33 cellular contexts compared by ENCODE assay signal in the genomic region with DNA sequence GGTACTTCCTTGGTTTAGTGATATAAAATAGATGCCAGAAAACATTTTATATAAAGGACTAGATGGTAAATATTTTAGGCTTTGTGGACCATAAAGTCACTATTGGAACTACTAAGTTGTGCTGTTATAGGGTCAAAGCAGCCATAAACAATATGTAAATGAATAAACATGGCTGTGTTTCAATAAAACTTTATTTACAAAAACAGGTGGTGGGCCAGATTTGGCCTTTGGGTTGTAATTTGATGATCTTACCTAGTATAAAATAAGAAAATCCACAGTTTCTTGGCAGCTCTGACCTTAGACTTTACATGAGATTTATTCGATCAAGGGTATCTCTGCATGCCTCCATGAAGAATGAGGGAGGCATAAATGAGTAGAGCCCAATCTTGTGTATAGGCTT.
"Had no signal": no experiment of that assay in that cellular context is flagged by ENCODE, and none has a peak within 500 bp of the region (broad histone marks: within the 10 kb centered on the region; RNA-seq: fewer than 3 reads in every experiment).

No MANE protein-coding gene starts in this region.

- DNase-seq: activated effector memory CD4-positive, alpha-beta T cell treated with anti-CD3 and anti-CD28 coated beads, Interleukin-2, amount 50 U/mL, for 16 hours; activated effector memory CD4-positive, alpha-beta T cell treated with Interleukin-2 at 50 U/mL for 16 hours; activated gamma-delta T cell; activated gamma-delta T cell treated with Interleukin-2 at 50 U/mL for 16 hours; activated naive CD4-positive, alpha-beta T cell; activated naive CD4-positive, alpha-beta T cell treated with anti-CD3 and anti-CD28 coated beads for 36 hours; activated naive CD4-positive, alpha-beta T cell treated with anti-CD3 and anti-CD28 coated beads, Interleukin-2, amount 10 ng/mL, durations not matched to agents 7 days and 5 days; activated naive CD4-positive, alpha-beta T cell treated with anti-CD3 and anti-CD28 coated beads, Interleukin-2, amount 50 U/mL, for 16 hours; activated naive CD4-positive, alpha-beta T cell treated with Interleukin-2 at 50 U/mL for 16 hours; activated naive CD8-positive, alpha-beta T cell treated with anti-CD3 and anti-CD28 coated beads for 36 hours; activated naive CD8-positive, alpha-beta T cell treated with anti-CD3 and anti-CD28 coated beads, Interleukin-2, amount 10 ng/mL, durations not matched to agents 7 days and 5 days; activated naive CD8-positive, alpha-beta T cell treated with anti-CD3 and anti-CD28 coated beads, Interleukin-2, amount 50 U/mL, for 24 hours; activated T-cell treated with anti-CD3 and anti-CD28 coated beads, Interleukin-2, amount 50 U/mL, for 24 hours; activated T-cell treated with anti-CD3 and anti-CD28 coated beads, Interleukin-2, amount 50 U/mL, for 4 hours; activated T-cell treated with anti-CD3 and anti-CD28 coated beads, Interleukin-2, amount 50 U/mL, for 48 hours; activated T-cell treated with anti-CD3 and anti-CD28 coated beads, Interleukin-2, amount 50 U/mL, for 72 hours; adrenal gland; amniotic stem cell; amygdala; anterior cingulate cortex; aorta; body of pancreas; brain microvascular endothelial cell; caudate nucleus; central memory CD4-positive, alpha-beta T cell; cerebellar nuclear complex had no signal

- ATAC-seq: activated naive CD4-positive, alpha-beta T cell treated with anti-CD3 and anti-CD28 coated beads, Interleukin-2, amount 50 U/mL, for 72 hours; activated naive CD8-positive, alpha-beta T cell treated with anti-CD3 and anti-CD28 coated beads, Interleukin-2, amount 50 U/mL, for 24 hours; activated T-cell treated with anti-CD3 and anti-CD28 coated beads, Interleukin-2, amount 50 U/mL, for 4 hours; activated T-cell treated with anti-CD3 and anti-CD28 coated beads, Interleukin-2, amount 50 U/mL, for 72 hours; activated T-helper 17 cell treated with anti-CD3 and anti-CD28 coated beads, Interleukin-2, amount 50 U/mL, for 72 hours; body of pancreas had no signal

- H3K27ac ChIP-seq: adrenal gland, ascending aorta, body of pancreas, brain microvascular endothelial cell, breast epithelium, cardiac muscle cell had no signal

- FAIRE-seq: astrocyte, bronchial epithelial cell had no signal

- H3K4me1 ChIP-seq: adrenal gland, ascending aorta, body of pancreas, breast epithelium had no signal

- H3K36me3 ChIP-seq: adrenal gland, ascending aorta, brain microvascular endothelial cell, breast epithelium, cardiac muscle cell had no signal

- H3K9me3 ChIP-seq: adrenal gland, ascending aorta, body of pancreas, breast epithelium had no signal

- H3K27me3 ChIP-seq: adrenal gland, ascending aorta, body of pancreas, brain microvascular endothelial cell, breast epithelium, cardiac muscle cell had no signal

- H3K4me3 ChIP-seq: adrenal gland, ascending aorta, body of pancreas, breast epithelium, cardiac muscle cell had no signal
